ENCODE assay signal across 1 cellular context in the genomic region with DNA sequence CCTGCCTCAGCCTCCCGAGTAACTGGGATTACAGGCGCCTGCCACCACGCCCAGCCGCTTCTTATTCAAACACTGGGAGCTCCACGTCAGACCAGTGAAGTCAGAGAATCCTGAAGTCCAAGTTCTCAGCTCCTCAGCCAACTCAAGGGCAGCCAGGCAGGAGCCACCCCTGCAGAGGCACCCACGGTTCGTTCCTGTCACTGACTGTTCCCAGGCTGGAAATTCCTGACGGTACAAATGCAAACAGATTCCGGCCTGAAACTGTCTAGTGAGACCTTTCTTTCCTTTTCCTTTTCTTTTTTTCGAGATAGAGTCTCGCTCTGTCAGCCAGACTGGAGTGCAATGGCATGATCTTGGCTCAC.
TF ChIP-seq lines count a peak whose summit lies in the region.

No MANE protein-coding gene starts in this region.

TF ChIP-seq in HepG2, 621 proteins besides CTCF, POLR2A, EP300 and RAD21:
- TF ChIP-seq ARNT2 (CRISPR knock-in tag; IDR thresholded peaks at IDR 0.05; ENCODE audit: low read depth): no peak
- no peak for TF ChIP-seq ZNF816 (CRISPR knock-in tag; IDR thresholded peaks at IDR 0.05; ENCODE audit: borderline replicate concordance)
- no peak for TF ChIP-seq EED (CRISPR knock-in tag; IDR thresholded peaks at IDR 0.05)
- peak; percentile 22; the same call in 1 of the 2 replicates for TF ChIP-seq CREM (IDR thresholded peaks at IDR 0.05)
- no peak for TF ChIP-seq CREM (CRISPR knock-in tag; IDR thresholded peaks at IDR 0.05)
- TF ChIP-seq NCOA1 (CRISPR knock-in tag; IDR thresholded peaks at IDR 0.05): no peak
- no peak for TF ChIP-seq ZNF629 (CRISPR knock-in tag; conservative IDR thresholded peaks at IDR 0.05)
- peak; percentile 27; the same call in 1 of the 2 replicates for TF ChIP-seq HOXA3 (CRISPR knock-in tag; IDR thresholded peaks at IDR 0.05)
- TF ChIP-seq SKI (IDR thresholded peaks at IDR 0.05; ENCODE audit: partially characterized antibody): peak; percentile 71
- no peak for TF ChIP-seq RELA (CRISPR knock-in tag; IDR thresholded peaks at IDR 0.05)
- peak; percentile 26 for TF ChIP-seq SAP130 (CRISPR knock-in tag; IDR thresholded peaks at IDR 0.05; ENCODE audit: low read depth)
- 0 out of 2 replicates have a peak, but pooled peaks have one; percentile 7 for TF ChIP-seq RXRA (CRISPR knock-in tag; IDR thresholded peaks at IDR 0.05)
- TF ChIP-seq, protein P1, sequence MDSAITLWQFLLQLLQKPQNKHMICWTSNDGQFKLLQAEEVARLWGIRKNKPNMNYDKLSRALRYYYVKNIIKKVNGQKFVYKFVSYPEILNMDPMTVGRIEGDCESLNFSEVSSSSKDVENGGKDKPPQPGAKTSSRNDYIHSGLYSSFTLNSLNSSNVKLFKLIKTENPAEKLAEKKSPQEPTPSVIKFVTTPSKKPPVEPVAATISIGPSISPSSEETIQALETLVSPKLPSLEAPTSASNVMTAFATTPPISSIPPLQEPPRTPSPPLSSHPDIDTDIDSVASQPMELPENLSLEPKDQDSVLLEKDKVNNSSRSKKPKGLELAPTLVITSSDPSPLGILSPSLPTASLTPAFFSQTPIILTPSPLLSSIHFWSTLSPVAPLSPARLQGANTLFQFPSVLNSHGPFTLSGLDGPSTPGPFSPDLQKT (CRISPR knock-in tag; IDR thresholded peaks at IDR 0.05; ENCODE audit: borderline replicate concordance): no peak
- no peak for TF ChIP-seq ZSCAN12 (CRISPR knock-in tag; IDR thresholded peaks at IDR 0.05)
- no peak for TF ChIP-seq REL (CRISPR knock-in tag; conservative IDR thresholded peaks at IDR 0.05)
- no peak for TF ChIP-seq ZNF362 (CRISPR knock-in tag; IDR thresholded peaks at IDR 0.05; ENCODE audit: borderline replicate concordance)
- TF ChIP-seq, protein P2, sequence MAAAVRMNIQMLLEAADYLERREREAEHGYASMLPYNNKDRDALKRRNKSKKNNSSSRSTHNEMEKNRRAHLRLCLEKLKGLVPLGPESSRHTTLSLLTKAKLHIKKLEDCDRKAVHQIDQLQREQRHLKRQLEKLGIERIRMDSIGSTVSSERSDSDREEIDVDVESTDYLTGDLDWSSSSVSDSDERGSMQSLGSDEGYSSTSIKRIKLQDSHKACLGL (CRISPR knock-in tag; IDR thresholded peaks at IDR 0.05): no peak
- no peak for TF ChIP-seq KDM1A (CRISPR knock-in tag; IDR thresholded peaks at IDR 0.05)
- no peak for TF ChIP-seq FOSL2 (CRISPR knock-in tag; IDR thresholded peaks at IDR 0.05)
- TF ChIP-seq ZNF367 (CRISPR knock-in tag; IDR thresholded peaks at IDR 0.05; ENCODE audit: borderline replicate concordance): no peak
- TF ChIP-seq BCL6 (CRISPR knock-in tag; IDR thresholded peaks at IDR 0.05): peak; percentile 45
- peak; percentile 47 for TF ChIP-seq TEAD3 (CRISPR knock-in tag; optimal IDR thresholded peaks at IDR 0.05; ENCODE audit: borderline replicate concordance)
- no peak for TF ChIP-seq ZNF292 (CRISPR knock-in tag; IDR thresholded peaks at IDR 0.05; ENCODE audit: borderline replicate concordance, low read depth)
- no peak for TF ChIP-seq ZEB1 (IDR thresholded peaks at IDR 0.05; ENCODE audit: insufficient replicate concordance, low read depth)
- no peak for TF ChIP-seq ZNF670 (CRISPR knock-in tag; IDR thresholded peaks at IDR 0.05; ENCODE audit: borderline replicate concordance)
- TF ChIP-seq ZNF770 (CRISPR knock-in tag; IDR thresholded peaks at IDR 0.05): peak; percentile 48
- TF ChIP-seq, protein P3, sequence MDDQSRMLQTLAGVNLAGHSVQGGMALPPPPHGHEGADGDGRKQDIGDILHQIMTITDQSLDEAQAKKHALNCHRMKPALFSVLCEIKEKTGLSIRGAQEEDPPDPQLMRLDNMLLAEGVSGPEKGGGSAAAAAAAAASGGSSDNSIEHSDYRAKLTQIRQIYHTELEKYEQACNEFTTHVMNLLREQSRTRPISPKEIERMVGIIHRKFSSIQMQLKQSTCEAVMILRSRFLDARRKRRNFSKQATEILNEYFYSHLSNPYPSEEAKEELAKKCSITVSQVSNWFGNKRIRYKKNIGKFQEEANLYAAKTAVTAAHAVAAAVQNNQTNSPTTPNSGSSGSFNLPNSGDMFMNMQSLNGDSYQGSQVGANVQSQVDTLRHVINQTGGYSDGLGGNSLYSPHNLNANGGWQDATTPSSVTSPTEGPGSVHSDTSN (CRISPR knock-in tag; IDR thresholded peaks at IDR 0.05; ENCODE audit: borderline replicate concordance): no peak
- TF ChIP-seq ZNF451 (CRISPR knock-in tag; IDR thresholded peaks at IDR 0.05): no peak
- peak; percentile 68; the same call in 1 of the 2 replicates for TF ChIP-seq ZSCAN25 (CRISPR knock-in tag; IDR thresholded peaks at IDR 0.05)
- TF ChIP-seq GABPA (IDR thresholded peaks at IDR 0.05; ENCODE audit: low read depth, low read length): no peak
- 0 out of 2 replicates have a peak, but pooled peaks have one; percentile 28 for TF ChIP-seq GABPA (CRISPR knock-in tag; IDR thresholded peaks at IDR 0.05; ENCODE audit: low read depth)
- no peak for TF ChIP-seq CENPX (CRISPR knock-in tag; IDR thresholded peaks at IDR 0.05)
- no peak for TF ChIP-seq YEATS4 (CRISPR knock-in tag; IDR thresholded peaks at IDR 0.05; ENCODE audit: borderline replicate concordance)
- TF ChIP-seq ZNF775 (CRISPR knock-in tag; IDR thresholded peaks at IDR 0.05; ENCODE audit: borderline replicate concordance): no peak
- TF ChIP-seq ADNP (CRISPR knock-in tag; IDR thresholded peaks at IDR 0.05): no peak
- TF ChIP-seq ZBTB21 (CRISPR knock-in tag; IDR thresholded peaks at IDR 0.05): peak; percentile 80
- 0 out of 2 replicates have a peak, but pooled peaks have one; percentile 32 for TF ChIP-seq ZNF354B (CRISPR knock-in tag; IDR thresholded peaks at IDR 0.05)
- TF ChIP-seq ZNF460 (CRISPR knock-in tag; IDR thresholded peaks at IDR 0.05; ENCODE audit: borderline replicate concordance): 0 out of 2 replicates have a peak, but pooled peaks have one; percentile 21
- TF ChIP-seq, protein P4, sequence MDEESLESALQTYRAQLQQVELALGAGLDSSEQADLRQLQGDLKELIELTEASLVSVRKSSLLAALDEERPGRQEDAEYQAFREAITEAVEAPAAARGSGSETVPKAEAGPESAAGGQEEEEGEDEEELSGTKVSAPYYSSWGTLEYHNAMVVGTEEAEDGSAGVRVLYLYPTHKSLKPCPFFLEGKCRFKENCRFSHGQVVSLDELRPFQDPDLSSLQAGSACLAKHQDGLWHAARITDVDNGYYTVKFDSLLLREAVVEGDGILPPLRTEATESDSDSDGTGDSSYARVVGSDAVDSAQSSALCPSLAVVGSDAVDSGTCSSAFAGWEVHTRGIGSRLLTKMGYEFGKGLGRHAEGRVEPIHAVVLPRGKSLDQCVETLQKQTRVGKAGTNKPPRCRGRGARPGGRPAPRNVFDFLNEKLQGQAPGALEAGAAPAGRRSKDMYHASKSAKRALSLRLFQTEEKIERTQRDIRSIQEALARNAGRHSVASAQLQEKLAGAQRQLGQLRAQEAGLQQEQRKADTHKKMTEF (CRISPR knock-in tag; IDR thresholded peaks at IDR 0.05): 0 out of 2 replicates have a peak, but pooled peaks have one; percentile 25
- TF ChIP-seq KLF9 (CRISPR knock-in tag; IDR thresholded peaks at IDR 0.05; ENCODE audit: low read depth): no peak
- TF ChIP-seq, protein P5, sequence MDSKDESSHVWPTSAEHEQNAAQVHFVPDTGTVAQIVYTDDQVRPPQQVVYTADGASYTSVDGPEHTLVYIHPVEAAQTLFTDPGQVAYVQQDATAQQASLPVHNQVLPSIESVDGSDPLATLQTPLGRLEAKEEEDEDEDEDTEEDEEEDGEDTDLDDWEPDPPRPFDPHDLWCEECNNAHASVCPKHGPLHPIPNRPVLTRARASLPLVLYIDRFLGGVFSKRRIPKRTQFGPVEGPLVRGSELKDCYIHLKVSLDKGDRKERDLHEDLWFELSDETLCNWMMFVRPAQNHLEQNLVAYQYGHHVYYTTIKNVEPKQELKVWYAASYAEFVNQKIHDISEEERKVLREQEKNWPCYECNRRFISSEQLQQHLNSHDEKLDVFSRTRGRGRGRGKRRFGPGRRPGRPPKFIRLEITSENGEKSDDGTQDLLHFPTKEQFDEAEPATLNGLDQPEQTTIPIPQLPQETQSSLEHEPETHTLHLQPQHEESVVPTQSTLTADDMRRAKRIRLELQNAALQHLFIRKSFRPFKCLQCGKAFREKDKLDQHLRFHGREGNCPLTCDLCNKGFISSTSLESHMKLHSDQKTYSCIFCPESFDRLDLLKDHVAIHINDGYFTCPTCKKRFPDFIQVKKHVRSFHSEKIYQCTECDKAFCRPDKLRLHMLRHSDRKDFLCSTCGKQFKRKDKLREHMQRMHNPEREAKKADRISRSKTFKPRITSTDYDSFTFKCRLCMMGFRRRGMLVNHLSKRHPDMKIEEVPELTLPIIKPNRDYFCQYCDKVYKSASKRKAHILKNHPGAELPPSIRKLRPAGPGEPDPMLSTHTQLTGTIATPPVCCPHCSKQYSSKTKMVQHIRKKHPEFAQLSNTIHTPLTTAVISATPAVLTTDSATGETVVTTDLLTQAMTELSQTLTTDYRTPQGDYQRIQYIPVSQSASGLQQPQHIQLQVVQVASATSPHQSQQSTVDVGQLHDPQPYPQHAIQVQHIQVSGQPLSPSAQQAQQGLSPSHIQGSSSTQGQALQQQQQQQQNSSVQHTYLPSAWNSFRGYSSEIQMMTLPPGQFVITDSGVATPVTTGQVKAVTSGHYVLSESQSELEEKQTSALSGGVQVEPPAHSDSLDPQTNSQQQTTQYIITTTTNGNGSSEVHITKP (CRISPR knock-in tag; IDR thresholded peaks at IDR 0.05; ENCODE audit: low read depth): peak; percentile 73; the same call in 1 of the 2 replicates
- TF ChIP-seq PCBP1 (IDR thresholded peaks at IDR 0.05; ENCODE audit: borderline replicate concordance, low read depth, low read length): no peak
- no peak for TF ChIP-seq ZNF609 (CRISPR knock-in tag; IDR thresholded peaks at IDR 0.05; ENCODE audit: borderline replicate concordance)
- TF ChIP-seq ZNF160 (CRISPR knock-in tag; IDR thresholded peaks at IDR 0.05): peak; percentile 74; the same call in 1 of the 2 replicates
- TF ChIP-seq THAP11 (CRISPR knock-in tag; IDR thresholded peaks at IDR 0.05): 0 out of 2 replicates have a peak, but pooled peaks have one; percentile 13
- no peak for TF ChIP-seq ZNF263 (CRISPR knock-in tag; IDR thresholded peaks at IDR 0.05)
- TF ChIP-seq ZNF558 (CRISPR knock-in tag; IDR thresholded peaks at IDR 0.05; ENCODE audit: borderline replicate concordance): no peak
- TF ChIP-seq RARA (CRISPR knock-in tag; IDR thresholded peaks at IDR 0.05): 0 out of 2 replicates have a peak, but pooled peaks have one; percentile 29
- TF ChIP-seq FOXA1 (IDR thresholded peaks at IDR 0.05): no peak
- TF ChIP-seq FOXA1 (CRISPR knock-in tag; IDR thresholded peaks at IDR 0.05): 0 out of 2 replicates have a peak, but pooled peaks have one; percentile 14
